In the genomic region with DNA sequence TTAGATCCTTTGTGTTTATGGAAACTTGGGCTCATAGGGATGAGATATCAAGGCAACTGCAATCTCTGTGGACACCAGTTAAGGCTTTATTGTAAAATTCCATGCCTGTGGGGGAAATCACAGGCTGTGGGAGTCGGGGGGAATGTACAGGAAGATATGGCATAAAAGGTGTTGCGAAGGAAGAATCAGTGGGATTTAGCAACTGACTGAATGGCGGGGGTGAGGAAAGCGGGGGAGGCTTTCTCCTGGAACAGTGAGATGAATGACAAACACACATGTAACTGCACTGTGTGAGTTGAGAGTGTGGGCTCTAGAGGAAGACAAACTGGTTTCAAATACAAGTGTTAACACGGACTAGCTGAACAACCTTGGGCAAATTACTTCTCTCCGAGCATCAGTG, we compare ENCODE assay signal across 27 cellular contexts.
"Had no signal": no experiment of that assay in that cellular context is flagged by ENCODE, and none has a peak within 500 bp of the region (broad histone marks: within the 10 kb centered on the region; RNA-seq: fewer than 3 reads in every experiment).

No MANE protein-coding gene starts in this region.

- H3K27me3 Mint-ChIP-seq: activated naive CD8-positive, alpha-beta T cell; dendritic cell treated with granulocyte-macrophage colony-stimulating factor and Interleukin-4, amounts not matched to agents 40 ng/mL and 50 ng/mL, for 4 days had no signal

- ATAC-seq: activated CD8-positive, alpha-beta T cell treated with anti-CD3 and anti-CD28 coated beads, Interleukin-2, amount 10 ng/mL, durations not matched to agents 7 days and 5 days; foreskin keratinocyte; left lung; natural killer cell had no signal

- FAIRE-seq: bronchial epithelial cell, TTC549 had no signal

- H3K4me3 ChIP-seq: left lung, ovary, prostate gland, right atrium auricular region, stomach, transverse colon, vagina had no signal

- H3K4me1 ChIP-seq: foreskin keratinocyte, left lung, prostate gland, right atrium auricular region, stomach, transverse colon, vagina had no signal

- H3K27me3 ChIP-seq: foreskin keratinocyte, left lung, ovary, right atrium auricular region, stomach, transverse colon, vagina had no signal

- H3K9me3 ChIP-seq: left lung, ovary, prostate gland, right atrium auricular region, stomach, transverse colon, vagina had no signal

- H3K36me3 Mint-ChIP-seq: mesothelial cell of epicardium, natural killer cell had no signal

- H3K36me3 ChIP-seq: left lung, ovary, prostate gland, right atrium auricular region, stomach, transverse colon, vagina, WERI-Rb-1 had no signal

- DNase-seq: activated CD4-positive, alpha-beta T cell treated with anti-CD3 and anti-CD28 coated beads, Interleukin-2, amount 50 U/mL, for 1 hour; activated CD4-positive, CD25-positive, alpha-beta regulatory T cell treated with anti-CD3 and anti-CD28 coated beads, Interleukin-2, amount 50 U/mL, for 72 hours; activated CD8-positive, alpha-beta T cell treated with anti-CD3 and anti-CD28 coated beads, Interleukin-2, amount 10 ng/mL, durations not matched to agents 7 days and 5 days; activated gamma-delta T cell treated with Interleukin-2 at 50 U/mL for 16 hours; amniotic stem cell; effector CD4-positive, alpha-beta T cell; erythroblast; foreskin keratinocyte; hippocampal formation; kidney glomerular epithelial cell; left lung; natural killer cell; ovary; stimulated activated CD4-positive, alpha-beta T cell treated with anti-CD3 and anti-CD28 coated beads, Interleukin-4, amount 100 ng/mL, for 24 hours; stomach; T-helper 1 cell; transverse colon; WERI-Rb-1 had no signal

- H3K4me3 Mint-ChIP-seq: activated CD8-positive, alpha-beta T cell treated with anti-CD3 and anti-CD28 coated beads, Interleukin-2, amount 10 ng/mL, durations not matched to agents 7 days and 5 days; activated naive CD8-positive, alpha-beta T cell; activated T-helper 1 cell treated with anti-CD3 and anti-CD28 coated beads, Interleukin-12 subunit alpha, Interleukin-12 subunit beta, Interleukin-2, Interleukin-4 antibody, amounts not matched to agents 30 ng/mL and 10 ng/mL and 1 ng/mL, durations not matched to agents 14 hours and 24 hours and 36 hours; dendritic cell treated with granulocyte-macrophage colony-stimulating factor and Interleukin-4, amounts not matched to agents 40 ng/mL and 50 ng/mL, for 4 days; mesothelial cell of epicardium; natural killer cell had no signal

- H3K27ac Mint-ChIP-seq: activated CD8-positive, alpha-beta T cell treated with anti-CD3 and anti-CD28 coated beads, Interleukin-2, amount 10 ng/mL, durations not matched to agents 7 days and 5 days; activated T-helper 1 cell treated with anti-CD3 and anti-CD28 coated beads, Interleukin-12 subunit alpha, Interleukin-12 subunit beta, Interleukin-2, Interleukin-4 antibody, amounts not matched to agents 30 ng/mL and 10 ng/mL and 1 ng/mL, durations not matched to agents 14 hours and 24 hours and 36 hours; dendritic cell treated with granulocyte-macrophage colony-stimulating factor and Interleukin-4, amounts not matched to agents 40 ng/mL and 50 ng/mL, for 4 days; mesothelial cell of epicardium; natural killer cell had no signal

- H3K4me1 Mint-ChIP-seq: mesothelial cell of epicardium had no signal

- H3K27ac ChIP-seq: foreskin keratinocyte, left lung, ovary, prostate gland, right atrium auricular region, stomach, transverse colon, vagina, WERI-Rb-1 had no signal

- H3K9me3 Mint-ChIP-seq: activated T-helper 1 cell treated with anti-CD3 and anti-CD28 coated beads, Interleukin-12 subunit alpha, Interleukin-12 subunit beta, Interleukin-2, Interleukin-4 antibody, amounts not matched to agents 30 ng/mL and 10 ng/mL and 1 ng/mL, durations not matched to agents 14 hours and 24 hours and 36 hours; dendritic cell treated with granulocyte-macrophage colony-stimulating factor and Interleukin-4, amounts not matched to agents 40 ng/mL and 50 ng/mL, for 4 days; mesothelial cell of epicardium; natural killer cell had no signal
